Comparison of ENCODE assay signal across 39 cellular contexts in genomic region chr1:190207733-190208132, GRCh38.
"Had no signal": no experiment of that assay in that cellular context is flagged by ENCODE, and none has a peak within 500 bp of the region (broad histone marks: within the 10 kb centered on the region; RNA-seq: fewer than 3 reads in every experiment).

No MANE protein-coding gene starts in this region.

- H3K4me3 Mint-ChIP-seq: activated naive CD4-positive, alpha-beta T cell treated with anti-CD3 and anti-CD28 coated beads for 36 hours; activated naive CD4-positive, alpha-beta T cell treated with anti-CD3 and anti-CD28 coated beads, Interleukin-2, amount 10 ng/mL, durations not matched to agents 7 days and 5 days; activated naive CD4-positive, alpha-beta T cell treated with anti-CD3 and anti-CD28 coated beads, Interleukin-2, amount 50 U/mL, for 24 hours; activated naive CD8-positive, alpha-beta T cell; activated naive CD8-positive, alpha-beta T cell treated with anti-CD3 and anti-CD28 coated beads for 36 hours; activated naive CD8-positive, alpha-beta T cell treated with anti-CD3 and anti-CD28 coated beads, Interleukin-2, amount 10 ng/mL, durations not matched to agents 7 days and 5 days; activated naive CD8-positive, alpha-beta T cell treated with anti-CD3 and anti-CD28 coated beads, Interleukin-2, amount 50 U/mL, for 24 hours; activated T-cell treated with anti-CD3 and anti-CD28 coated beads, Interleukin-2, amount 50 U/mL, for 24 hours; activated T-cell treated with anti-CD3 and anti-CD28 coated beads, Interleukin-2, amount 50 U/mL, for 4 hours; activated T-cell treated with anti-CD3 and anti-CD28 coated beads, Interleukin-2, amount 50 U/mL, for 72 hours; activated T-helper 1 cell treated with anti-CD3 and anti-CD28 coated beads, Interleukin-12 subunit alpha, Interleukin-12 subunit beta, Interleukin-2, Interleukin-4 antibody, amounts not matched to agents 30 ng/mL and 10 ng/mL and 1 ng/mL, durations not matched to agents 14 hours and 24 hours and 36 hours; activated T-helper 17 cell treated with anti-CD3 and anti-CD28 coated beads, Interleukin-2, amount 50 U/mL, for 72 hours; brain; central memory CD8-positive, alpha-beta T cell had no signal

- H3K9me3 ChIP-seq: adrenal gland, ascending aorta, body of pancreas, breast epithelium had no signal

- H3K27me3 ChIP-seq: adrenal gland, ascending aorta, body of pancreas, brain microvascular endothelial cell, breast epithelium, cardiac muscle cell had no signal

- DNase-seq: activated effector memory CD4-positive, alpha-beta T cell treated with anti-CD3 and anti-CD28 coated beads, Interleukin-2, amount 50 U/mL, for 16 hours; activated effector memory CD4-positive, alpha-beta T cell treated with Interleukin-2 at 50 U/mL for 16 hours; activated gamma-delta T cell; activated gamma-delta T cell treated with Interleukin-2 at 50 U/mL for 16 hours; activated naive CD4-positive, alpha-beta T cell; activated naive CD4-positive, alpha-beta T cell treated with anti-CD3 and anti-CD28 coated beads for 36 hours; activated naive CD4-positive, alpha-beta T cell treated with anti-CD3 and anti-CD28 coated beads, Interleukin-2, amount 10 ng/mL, durations not matched to agents 7 days and 5 days; activated naive CD4-positive, alpha-beta T cell treated with anti-CD3 and anti-CD28 coated beads, Interleukin-2, amount 50 U/mL, for 16 hours; activated naive CD4-positive, alpha-beta T cell treated with Interleukin-2 at 50 U/mL for 16 hours; activated naive CD8-positive, alpha-beta T cell treated with anti-CD3 and anti-CD28 coated beads for 36 hours; activated naive CD8-positive, alpha-beta T cell treated with anti-CD3 and anti-CD28 coated beads, Interleukin-2, amount 10 ng/mL, durations not matched to agents 7 days and 5 days; activated naive CD8-positive, alpha-beta T cell treated with anti-CD3 and anti-CD28 coated beads, Interleukin-2, amount 50 U/mL, for 24 hours; activated T-cell treated with anti-CD3 and anti-CD28 coated beads, Interleukin-2, amount 50 U/mL, for 24 hours; activated T-cell treated with anti-CD3 and anti-CD28 coated beads, Interleukin-2, amount 50 U/mL, for 4 hours; activated T-cell treated with anti-CD3 and anti-CD28 coated beads, Interleukin-2, amount 50 U/mL, for 48 hours; activated T-cell treated with anti-CD3 and anti-CD28 coated beads, Interleukin-2, amount 50 U/mL, for 72 hours; adrenal gland; amniotic stem cell; amygdala; anterior cingulate cortex; aorta; body of pancreas; brain microvascular endothelial cell; caudate nucleus; central memory CD4-positive, alpha-beta T cell; cerebellar nuclear complex had no signal

- H3K4me1 ChIP-seq: adrenal gland, ascending aorta, body of pancreas, breast epithelium had no signal

- H3K27me3 Mint-ChIP-seq: activated naive CD4-positive, alpha-beta T cell treated with anti-CD3 and anti-CD28 coated beads, Interleukin-2, amount 10 ng/mL, durations not matched to agents 7 days and 5 days; activated naive CD4-positive, alpha-beta T cell treated with anti-CD3 and anti-CD28 coated beads, Interleukin-2, amount 50 U/mL, for 24 hours; activated naive CD8-positive, alpha-beta T cell; activated naive CD8-positive, alpha-beta T cell treated with anti-CD3 and anti-CD28 coated beads for 36 hours; activated naive CD8-positive, alpha-beta T cell treated with anti-CD3 and anti-CD28 coated beads, Interleukin-2, amount 10 ng/mL, durations not matched to agents 7 days and 5 days; activated naive CD8-positive, alpha-beta T cell treated with anti-CD3 and anti-CD28 coated beads, Interleukin-2, amount 50 U/mL, for 24 hours; activated T-cell treated with anti-CD3 and anti-CD28 coated beads, Interleukin-2, amount 50 U/mL, for 24 hours; activated T-helper 17 cell treated with anti-CD3 and anti-CD28 coated beads, Interleukin-2, amount 50 U/mL, for 72 hours; brain; central memory CD8-positive, alpha-beta T cell had no signal

- H3K36me3 Mint-ChIP-seq: activated naive CD4-positive, alpha-beta T cell treated with anti-CD3 and anti-CD28 coated beads, Interleukin-2, amount 10 ng/mL, durations not matched to agents 7 days and 5 days; activated naive CD4-positive, alpha-beta T cell treated with anti-CD3 and anti-CD28 coated beads, Interleukin-2, amount 50 U/mL, for 24 hours; activated naive CD8-positive, alpha-beta T cell; activated naive CD8-positive, alpha-beta T cell treated with anti-CD3 and anti-CD28 coated beads for 36 hours; activated naive CD8-positive, alpha-beta T cell treated with anti-CD3 and anti-CD28 coated beads, Interleukin-2, amount 10 ng/mL, durations not matched to agents 7 days and 5 days had no signal

- ATAC-seq: activated naive CD4-positive, alpha-beta T cell treated with anti-CD3 and anti-CD28 coated beads, Interleukin-2, amount 50 U/mL, for 72 hours; activated naive CD8-positive, alpha-beta T cell treated with anti-CD3 and anti-CD28 coated beads, Interleukin-2, amount 50 U/mL, for 24 hours; activated T-cell treated with anti-CD3 and anti-CD28 coated beads, Interleukin-2, amount 50 U/mL, for 4 hours; activated T-cell treated with anti-CD3 and anti-CD28 coated beads, Interleukin-2, amount 50 U/mL, for 72 hours; activated T-helper 17 cell treated with anti-CD3 and anti-CD28 coated beads, Interleukin-2, amount 50 U/mL, for 72 hours; body of pancreas had no signal

- FAIRE-seq: astrocyte, bronchial epithelial cell, colon had no signal

- H3K27ac ChIP-seq: adrenal gland, ascending aorta, body of pancreas, brain microvascular endothelial cell, breast epithelium, cardiac muscle cell had no signal

- H3K4me1 Mint-ChIP-seq: activated naive CD4-positive, alpha-beta T cell treated with anti-CD3 and anti-CD28 coated beads, Interleukin-2, amount 10 ng/mL, durations not matched to agents 7 days and 5 days; activated naive CD4-positive, alpha-beta T cell treated with anti-CD3 and anti-CD28 coated beads, Interleukin-2, amount 50 U/mL, for 24 hours; activated naive CD8-positive, alpha-beta T cell treated with anti-CD3 and anti-CD28 coated beads for 36 hours; activated naive CD8-positive, alpha-beta T cell treated with anti-CD3 and anti-CD28 coated beads, Interleukin-2, amount 10 ng/mL, durations not matched to agents 7 days and 5 days; activated naive CD8-positive, alpha-beta T cell treated with anti-CD3 and anti-CD28 coated beads, Interleukin-2, amount 50 U/mL, for 24 hours; activated T-helper 17 cell treated with anti-CD3 and anti-CD28 coated beads, Interleukin-2, amount 50 U/mL, for 72 hours; brain; central memory CD8-positive, alpha-beta T cell had no signal

- H3K9me3 Mint-ChIP-seq: activated naive CD4-positive, alpha-beta T cell treated with anti-CD3 and anti-CD28 coated beads, Interleukin-2, amount 50 U/mL, for 24 hours had no signal

- H3K4me3 ChIP-seq: adrenal gland, ascending aorta, body of pancreas, breast epithelium, cardiac muscle cell had no signal

- H3K27ac Mint-ChIP-seq: activated naive CD4-positive, alpha-beta T cell treated with anti-CD3 and anti-CD28 coated beads for 36 hours; activated naive CD4-positive, alpha-beta T cell treated with anti-CD3 and anti-CD28 coated beads, Interleukin-2, amount 10 ng/mL, durations not matched to agents 7 days and 5 days; activated naive CD4-positive, alpha-beta T cell treated with anti-CD3 and anti-CD28 coated beads, Interleukin-2, amount 50 U/mL, for 24 hours; activated naive CD4-positive, alpha-beta T cell treated with anti-CD3 and anti-CD28 coated beads, Interleukin-2, amount 50 U/mL, for 72 hours; activated naive CD8-positive, alpha-beta T cell; activated naive CD8-positive, alpha-beta T cell treated with anti-CD3 and anti-CD28 coated beads for 36 hours; activated naive CD8-positive, alpha-beta T cell treated with anti-CD3 and anti-CD28 coated beads, Interleukin-2, amount 10 ng/mL, durations not matched to agents 7 days and 5 days; activated naive CD8-positive, alpha-beta T cell treated with anti-CD3 and anti-CD28 coated beads, Interleukin-2, amount 50 U/mL, for 24 hours; activated T-cell treated with anti-CD3 and anti-CD28 coated beads, Interleukin-2, amount 50 U/mL, for 24 hours; activated T-cell treated with anti-CD3 and anti-CD28 coated beads, Interleukin-2, amount 50 U/mL, for 72 hours; activated T-helper 1 cell treated with anti-CD3 and anti-CD28 coated beads, Interleukin-12 subunit alpha, Interleukin-12 subunit beta, Interleukin-2, Interleukin-4 antibody, amounts not matched to agents 30 ng/mL and 10 ng/mL and 1 ng/mL, durations not matched to agents 14 hours and 24 hours and 36 hours; activated T-helper 17 cell treated with anti-CD3 and anti-CD28 coated beads, Interleukin-2, amount 50 U/mL, for 72 hours; brain had no signal

- H3K36me3 ChIP-seq: adrenal gland, ascending aorta, brain microvascular endothelial cell, breast epithelium, cardiac muscle cell had no signal
